In genomic region chr7:117992635-117993034, GRCh38 we compare ENCODE assay signal across 22 cellular contexts.
"Had no signal": no experiment of that assay in that cellular context is flagged by ENCODE, and none has a peak within 500 bp of the region (broad histone marks: within the 10 kb centered on the region; RNA-seq: fewer than 3 reads in every experiment).

No MANE protein-coding gene starts in this region.

- H3K9me3 ChIP-seq: ascending aorta had no signal

- H3K4me1 ChIP-seq: ascending aorta had no signal

- FAIRE-seq: bronchial epithelial cell had no signal

- DNase-seq: activated CD4-positive, alpha-beta memory T cell treated with anti-CD3 and anti-CD28 coated beads, Interleukin-2, amount 10 ng/mL, durations not matched to agents 7 days and 5 days; activated CD4-positive, alpha-beta T cell treated with anti-CD3 and anti-CD28 coated beads for 1 hour; activated CD4-positive, alpha-beta T cell treated with anti-CD3 and anti-CD28 coated beads, Interleukin-2, amount 10 ng/mL, durations not matched to agents 7 days and 5 days; activated CD4-positive, CD25-positive, alpha-beta regulatory T cell; activated CD8-positive, alpha-beta memory T cell treated with anti-CD3 and anti-CD28 coated beads for 24 hours; activated CD8-positive, alpha-beta memory T cell treated with anti-CD3 and anti-CD28 coated beads, Interleukin-2, amount 10 ng/mL, durations not matched to agents 7 days and 5 days; activated CD8-positive, alpha-beta memory T cell treated with anti-CD3 and anti-CD28 coated beads, Interleukin-2, amount 50 U/mL, for 48 hours; activated CD8-positive, alpha-beta T cell treated with anti-CD3 and anti-CD28 coated beads, Interleukin-2, amount 10 ng/mL, durations not matched to agents 7 days and 5 days; activated effector memory CD4-positive, alpha-beta T cell treated with Interleukin-2 at 50 U/mL for 16 hours; activated gamma-delta T cell; activated naive CD4-positive, alpha-beta T cell treated with anti-CD3 and anti-CD28 coated beads, Interleukin-2, amount 10 ng/mL, durations not matched to agents 7 days and 5 days; activated naive CD4-positive, alpha-beta T cell treated with Interleukin-2 at 50 U/mL for 16 hours; activated naive CD8-positive, alpha-beta T cell treated with anti-CD3 and anti-CD28 coated beads, Interleukin-2, amount 10 ng/mL, durations not matched to agents 7 days and 5 days; activated naive CD8-positive, alpha-beta T cell treated with anti-CD3 and anti-CD28 coated beads, Interleukin-2, amount 50 U/mL, for 24 hours; activated T-cell treated with anti-CD3 and anti-CD28 coated beads, Interleukin-2, amount 50 U/mL, for 24 hours; cerebellar nuclear complex; T-helper 9 cell had no signal

- ATAC-seq: activated CD4-positive, CD25-positive, alpha-beta regulatory T cell treated with anti-CD3 and anti-CD28 coated beads, Interleukin-2, amount 50 U/mL, for 24 hours; activated CD8-positive, alpha-beta memory T cell treated with anti-CD3 and anti-CD28 coated beads, Interleukin-2, amount 10 ng/mL, durations not matched to agents 7 days and 5 days; activated naive CD8-positive, alpha-beta T cell treated with anti-CD3 and anti-CD28 coated beads, Interleukin-2, amount 50 U/mL, for 24 hours had no signal

- H3K4me3 ChIP-seq: ascending aorta, cardiac muscle cell had no signal

- H3K27me3 ChIP-seq: ascending aorta, cardiac muscle cell had no signal

- H3K27ac ChIP-seq: ascending aorta, cardiac muscle cell, WERI-Rb-1 had no signal

- H3K36me3 ChIP-seq: ascending aorta, cardiac muscle cell, WERI-Rb-1 had no signal
